Comparison of ENCODE assay signal across 23 cellular contexts in the genomic region with DNA sequence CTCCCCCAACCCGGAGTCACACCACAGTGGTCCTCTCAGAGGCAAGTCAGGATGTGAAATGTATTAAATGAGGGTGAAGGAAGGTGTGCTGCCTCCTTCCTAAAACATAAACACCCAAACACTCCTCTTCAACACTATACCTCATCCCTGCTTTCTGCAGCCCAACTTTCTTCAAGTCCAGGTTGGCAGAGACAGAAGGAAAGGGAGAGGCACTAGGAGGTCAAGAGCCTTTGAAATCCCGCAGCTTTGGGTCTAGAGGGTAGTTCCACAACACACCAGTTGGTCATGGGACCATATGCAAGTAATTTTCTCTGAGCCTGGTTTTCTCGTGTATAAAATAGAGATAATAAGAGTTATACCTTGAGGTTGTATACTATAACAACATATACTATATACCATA. TPM values are rescaled to one million over a fixed set of nuclear protein-coding genes. Genes with fewer than 3 reads are reported as not detected.
"Had no signal": no experiment of that assay in that cellular context is flagged by ENCODE, and none has a peak within 500 bp of the region (broad histone marks: within the 10 kb centered on the region; RNA-seq: fewer than 3 reads in every experiment).

No MANE protein-coding gene starts in this region.

- H3K9me3 ChIP-seq: mucosa of descending colon, pancreas, right lobe of liver, suprapubic skin, transverse colon, vagina had no signal

- H3K9me3 Mint-ChIP-seq: mesothelial cell of epicardium, neural crest cell had no signal

- H3K4me1 Mint-ChIP-seq: memory B cell; naive B cell; stimulated activated naive CD8-positive, alpha-beta T cell treated with anti-CD3 and anti-CD28 coated beads, Interleukin-15, amount 100 ng/mL, for 72 hours had no signal

- ATAC-seq: effector memory CD8-positive, alpha-beta T cell; mucosa of descending colon; natural killer cell treated with Interleukin-12 subunit alpha and Interleukin-12 subunit beta and Interleukin-15 and Interleukin-18, amount 100 ng/mL, for 72 hours; pancreas; right lobe of liver; stimulated activated naive CD8-positive, alpha-beta T cell treated with anti-CD3 and anti-CD28 coated beads, Interleukin-15, amount 100 ng/mL, for 72 hours had no signal

- H3K27me3 ChIP-seq: pancreas, right lobe of liver, suprapubic skin, transverse colon, vagina had no signal

- H3K4me1 ChIP-seq: vagina had no signal

- H3K27ac ChIP-seq: pancreas, right lobe of liver, suprapubic skin, transverse colon, vagina had no signal

- H3K4me3 Mint-ChIP-seq: effector memory CD8-positive, alpha-beta T cell; memory B cell; mesothelial cell of epicardium; naive B cell; natural killer cell treated with Interleukin-12 subunit alpha and Interleukin-12 subunit beta and Interleukin-15 and Interleukin-18, amount 100 ng/mL, for 72 hours; neural crest cell; stimulated activated naive CD8-positive, alpha-beta T cell treated with anti-CD3 and anti-CD28 coated beads, Interleukin-15, amount 100 ng/mL, for 72 hours had no signal

- H3K4me3 ChIP-seq: lung, mucosa of descending colon, pancreas, right lobe of liver, suprapubic skin, transverse colon, vagina had no signal

- DNase-seq: cortex of kidney; effector memory CD8-positive, alpha-beta T cell; erythroblast; mucosa of descending colon; naive B cell; nucleus accumbens; pancreas; retina; right lobe of liver; small intestine; stimulated activated CD4-positive, alpha-beta T cell treated with anti-CD3 and anti-CD28 coated beads, Interleukin-15, amount 100 ng/mL, for 24 hours; stimulated activated CD4-positive, alpha-beta T cell treated with anti-CD3 and anti-CD28 coated beads, Interleukin-4, amount 100 ng/mL, for 1 hour; stimulated activated CD8-positive, alpha-beta memory T cell treated with anti-CD3 and anti-CD28 coated beads, Interleukin-4, amount 100 ng/mL, for 48 hours; stimulated activated naive CD4-positive, alpha-beta T cell; stimulated activated naive CD8-positive, alpha-beta T cell treated with anti-CD3 and anti-CD28 coated beads, Interleukin-15, amount 100 ng/mL, for 72 hours; transverse colon had no signal

- H3K36me3 ChIP-seq: pancreas, right lobe of liver, suprapubic skin, transverse colon, vagina had no signal

- H3K27me3 Mint-ChIP-seq: effector memory CD8-positive, alpha-beta T cell; memory B cell; natural killer cell treated with Interleukin-12 subunit alpha and Interleukin-12 subunit beta and Interleukin-15 and Interleukin-18, amount 100 ng/mL, for 72 hours; stimulated activated naive CD8-positive, alpha-beta T cell treated with anti-CD3 and anti-CD28 coated beads, Interleukin-15, amount 100 ng/mL, for 72 hours had no signal

- H3K27ac Mint-ChIP-seq: effector memory CD8-positive, alpha-beta T cell; memory B cell; naive B cell; natural killer cell treated with Interleukin-12 subunit alpha and Interleukin-12 subunit beta and Interleukin-15 and Interleukin-18, amount 100 ng/mL, for 72 hours; stimulated activated naive CD8-positive, alpha-beta T cell treated with anti-CD3 and anti-CD28 coated beads, Interleukin-15, amount 100 ng/mL, for 72 hours had no signal

- H3K36me3 Mint-ChIP-seq: memory B cell; mesothelial cell of epicardium; naive B cell; natural killer cell treated with Interleukin-12 subunit alpha and Interleukin-12 subunit beta and Interleukin-15 and Interleukin-18, amount 100 ng/mL, for 72 hours had no signal

RNA-seq across cellular contexts. Expression of a gene that starts 38.4 kb away (rescaled TPM):
- total RNA-seq: natural killer cell treated with Interleukin-12 subunit alpha and Interleukin-12 subunit beta and Interleukin-15 and Interleukin-18, amount 100 ng/mL, for 72 hours had no signal
